15 cellular contexts compared by ENCODE assay signal in genomic region chr18:9973461-9973860, GRCh38. TPM values are rescaled to one million over a fixed set of nuclear protein-coding genes. Genes with fewer than 3 reads are reported as not detected.
DNase-seq lines count a peak whose midpoint lies in the region; ATAC-seq, FAIRE-seq and TF ChIP-seq lines count a peak whose summit lies in the region.
"Had no signal": no experiment of that assay in that cellular context is flagged by ENCODE, and none has a peak within 500 bp of the region (broad histone marks: within the 10 kb centered on the region; RNA-seq: fewer than 3 reads in every experiment).

No MANE protein-coding gene starts in this region.

- ATAC-seq in K562 (no peak), GM21786 (IDR thresholded peaks at IDR 0.05; ENCODE audit: unreplicated experiment) (no peak)
- ATAC-seq: GM23338 had no signal

- no peak overlapping the region for H4K8ac ChIP-seq in mesenchymal stem cell (ENCODE audit: low read length)

- H2BK5ac ChIP-seq in mesenchymal stem cell (ENCODE audit: low read depth, low read length, poor library complexity, severe bottlenecking), result no peak overlapping the region

- no peak overlapping the region for H2AK5ac ChIP-seq in mesenchymal stem cell (ENCODE audit: low read length, severe bottlenecking)

- no peaks in the 10 kb centered on the region for H3K79me2 ChIP-seq in K562 (ENCODE audit: control insufficient read depth, insufficient read depth, low read length)

- H3K9ac ChIP-seq in K562 (ENCODE audit: insufficient read depth in 1 of 2, low read depth in 2 of 2, low read length in 2 of 2) (no peak overlapping the region), mesenchymal stem cell (ENCODE audit: low read length) (no peak overlapping the region)
- H3K9ac ChIP-seq: BLaER1 treated with 17β-estradiol and CSF1 and Interleukin-3, amounts not matched to agents 10 nM and 100 nM had no signal

- WGBS in K562 (ENCODE audit: insufficient coverage, low coverage, missing lambda C conversion rate), result 5% methylated on average over 4 of the region's 4 CpGs
- WGBS in mesenchymal stem cell, result 96% methylated on average over 4 of the region's 4 CpGs

- H2AFZ ChIP-seq in K562 (ENCODE audit: low read depth, low read length) (no peak overlapping the region), mesenchymal stem cell (ENCODE audit: low read depth, low read length) (no peak overlapping the region)
- H2AFZ ChIP-seq: GM23338 had no signal

- intact Hi-C loops in A673 (cut with micrococcal nuclease; ENCODE audit: unreplicated experiment) (loop anchor here (5.0 to 10.0 kb wide), 7 partner anchors 131 to 1581 kb away; no protein-coding TSS in a partner anchor), K562 (cut with micrococcal nuclease) (loop anchor here (5.0 to 10.0 kb wide), 3 partner anchors 49 to 271 kb away; no protein-coding TSS in a partner anchor)

- no peak overlapping the region for H2BK12ac ChIP-seq in mesenchymal stem cell (ENCODE audit: low read length in 2 of 2)

- no peak for TF ChIP-seq CTCF in A673 (conservative IDR thresholded peaks at IDR 0.05; ENCODE audit: low read depth, low read length)
- TF ChIP-seq CTCF in K562 (IDR thresholded peaks at IDR 0.05 in 2 of 3, conservative IDR thresholded peaks at IDR 0.05 in 1 of 3; ENCODE audit: insufficient read depth in 2 of 3, low read depth in 1 of 3, low read length in 3 of 3), result no peak

- POLR2A ChIA-PET in A673 (lab: Charles Lee; ENCODE audit: low non-redundant PET), result no interaction called here
- POLR2A ChIA-PET in K562 (lab: Yijun Ruan, JAX), result interaction anchor here (0.7 to 0.8 kb wide), 2 partner anchors 162 to 715 kb away, joined by 3 to 4 read pairs; no protein-coding TSS in a partner anchor

- no peaks in the 10 kb centered on the region for H4K20me1 ChIP-seq in K562 (replicated peaks; ENCODE audit: control insufficient read depth, insufficient read depth, low read length)
- H4K20me1 ChIP-seq: BLaER1 treated with 17β-estradiol and CSF1 and Interleukin-3, amounts not matched to agents 10 nM and 100 nM had no signal

- H2BK15ac ChIP-seq in mesenchymal stem cell (ENCODE audit: low read depth, poor library complexity, severe bottlenecking), result peak overlapping the region; percentile 81

- DNase-seq in A673 (ENCODE audit: low spot score) (no peak), EL (peak; percentile 41), K562 (ENCODE audit: extremely low read depth in 1 of 4, low spot score in 3 of 4) (no peak), mesenchymal stem cell (no peak), SW 1271 (lab: John Stamatoyannopoulos, UW) (no peak), cerebellum (ENCODE audit: low spot score) (no peak)
- DNase-seq: CD4-positive, CD25-positive, alpha-beta regulatory T cell; DMS79; GF-D8; H7; KBM-7 had no signal

- no peak for TF ChIP-seq EP300 in K562 (IDR thresholded peaks at IDR 0.05; ENCODE audit: low read length)

- H3K4me1 ChIP-seq in A673 (ENCODE audit: insufficient read depth, low read length, poor library complexity, severe bottlenecking), result peaks cover 16% of the 10 kb centered on the region
- peaks cover 0 to 10% of the 10 kb centered on the region in 2 experiments; a peak in 2 of 5 replicates for H3K4me1 ChIP-seq in K562 (replicated peaks in 1 of 2; ENCODE audit: control insufficient read depth in 2 of 2, insufficient read depth in 2 of 2, low read length in 2 of 2)
- H3K4me1 ChIP-seq in mesenchymal stem cell (ENCODE audit: control insufficient read depth, insufficient read depth, low read depth, low read length), result peaks cover 5% of the 10 kb centered on the region

- no peak overlapping the region for H3K4me2 ChIP-seq in K562 (ENCODE audit: insufficient read depth, low read length)
- H3K4me2 ChIP-seq in mesenchymal stem cell (ENCODE audit: low read length, poor library complexity, severe bottlenecking), result no peak overlapping the region
- H3K4me2 ChIP-seq: GM23338 had no signal

- CTCF ChIA-PET in A673 (lab: Charles Lee), result interaction anchor here (1.0 kb wide), 1 partner anchor 548 kb away, joined by 3 read pairs; no protein-coding TSS in a partner anchor
- CTCF ChIA-PET in K562 (lab: Yijun Ruan, JAX; ENCODE audit: low intra/inter-chr PET ratio), result interaction anchor here (0.6 kb wide), 1 partner anchor 1140 kb away, joined by 3 read pairs; no protein-coding TSS in a partner anchor

- in situ Hi-C loops in K562 (cut with MboI), result loop anchor here (5.0 kb wide), 1 partner anchor 549 kb away; no protein-coding TSS in a partner anchor

- no peak for TF ChIP-seq RAD21 in K562 (CRISPR knock-in tag; conservative IDR thresholded peaks at IDR 0.05 in 1 of 2, IDR thresholded peaks at IDR 0.05 in 1 of 2)

- H3K27me3 ChIP-seq in A673 (replicated peaks; ENCODE audit: insufficient read depth, low read depth, low read length, poor library complexity), result no peaks in the 10 kb centered on the region
- H3K27me3 ChIP-seq in K562 (ENCODE audit: control insufficient read depth in 2 of 2, insufficient read depth in 2 of 2, low read length in 2 of 2), result no peaks in the 10 kb centered on the region
- H3K27me3 ChIP-seq in mesenchymal stem cell (ENCODE audit: control insufficient read depth in 1 of 2, insufficient read depth in 1 of 2, low read length in 2 of 2), result peaks cover 0 to 19% of the 10 kb centered on the region in 2 experiments

- no TSS peak for BruUV-seq in A673 (replicated peaks; lab: Mats Ljungman, UMichigan)
- no TSS peak for BruUV-seq in K562 (replicated peaks; lab: Mats Ljungman, UMichigan)

- no peaks in the 10 kb centered on the region for H3K79me1 ChIP-seq in mesenchymal stem cell (replicated peaks; ENCODE audit: low read length, poor library complexity, severe bottlenecking)

- peak overlapping the region in 1 of 2 experiments; percentile 69 for H3K18ac ChIP-seq in mesenchymal stem cell (ENCODE audit: low read depth in 1 of 2, low read length in 2 of 2)

- no peak overlapping the region for H2BK120ac ChIP-seq in mesenchymal stem cell (ENCODE audit: low read depth, low read length)

- H3K23ac ChIP-seq in mesenchymal stem cell (ENCODE audit: low read length in 2 of 2), result no peak overlapping the region

- H3K27ac ChIP-seq in A673 (ENCODE audit: low read depth, low read length, poor library complexity, severe bottlenecking) (peak overlapping the region; percentile 28), K562 (ENCODE audit: extremely low read depth, low read depth, low read length) (no peak overlapping the region), mesenchymal stem cell (ENCODE audit: low read length, poor library complexity, severe bottlenecking) (no peak overlapping the region)
- H3K27ac ChIP-seq: BLaER1 treated with 17β-estradiol and CSF1 and Interleukin-3, amounts not matched to agents 10 nM and 100 nM; HL-60 had no signal

- peak overlapping the region; percentile 74 for H4K91ac ChIP-seq in mesenchymal stem cell (ENCODE audit: low read length)

- H3K14ac ChIP-seq in mesenchymal stem cell (ENCODE audit: low read length in 2 of 2), result no peak overlapping the region

- no peaks in the 10 kb centered on the region for H3K36me3 ChIP-seq in A673 (ENCODE audit: insufficient read depth, low read length, poor library complexity, severe bottlenecking)
- H3K36me3 ChIP-seq in K562 (ENCODE audit: control insufficient read depth, insufficient read depth, low read length), result no peaks in the 10 kb centered on the region
- no peaks in the 10 kb centered on the region for H3K36me3 ChIP-seq in mesenchymal stem cell (ENCODE audit: control insufficient read depth in 1 of 2, insufficient read depth in 2 of 2, low read depth in 1 of 2, low read length in 2 of 2)
- H3K36me3 ChIP-seq: BLaER1 treated with 17β-estradiol and CSF1 and Interleukin-3, amounts not matched to agents 10 nM and 100 nM had no signal

- no peak for TF ChIP-seq POLR2A in K562 (conservative IDR thresholded peaks at IDR 0.05)

- no peaks in the 10 kb centered on the region for H3K9me1 ChIP-seq in K562 (ENCODE audit: control insufficient read depth, insufficient read depth, low read length)

- no peak for FAIRE-seq in K562 (lab: Jason Lieb, UNC)

- H3K9me3 ChIP-seq in A673 (ENCODE audit: low read depth, low read length, poor library complexity, severe bottlenecking) (peaks cover 17% of the 10 kb centered on the region), K562 (replicated peaks; ENCODE audit: control insufficient read depth, insufficient read depth, low read depth, low read length) (peaks cover 2% of the 10 kb centered on the region; the same call in 1 of the 2 replicates), mesenchymal stem cell (ENCODE audit: control insufficient read depth, low read length) (peaks cover 22% of the 10 kb centered on the region)

- no peak overlapping the region for H3K4me3 ChIP-seq in A673 (ENCODE audit: low read depth, low read length, poor library complexity, severe bottlenecking)
- H3K4me3 ChIP-seq in K562, result no peak overlapping the region
- H3K4me3 ChIP-seq in mesenchymal stem cell (ENCODE audit: insufficient read depth in 1 of 2, low read depth in 1 of 2, low read length in 2 of 2), result no peak overlapping the region
- H3K4me3 ChIP-seq: BLaER1 treated with 17β-estradiol and CSF1 and Interleukin-3, amounts not matched to agents 10 nM and 100 nM; GM23338 had no signal

- H3K4ac ChIP-seq in mesenchymal stem cell (ENCODE audit: low read depth in 1 of 2, low read length in 2 of 2), result no peak overlapping the region

RNA-seq across cellular contexts. Expression of gene VAPA, which starts 59.6 kb away (rescaled TPM):
- 185 and 204 TPM in 2 replicates for total RNA-seq in A673 (2021)
- 131 and 315 TPM in 2 replicates for total RNA-seq in K562 (2011; cell fraction: chromatin; rRNA removed; ENCODE audit: low replicate concordance)
- 118 and 122 TPM in 2 replicates for total RNA-seq in K562 (2011; cell fraction: nucleolus; rRNA removed)
- 147 and 249 TPM in 2 replicates for total RNA-seq in K562 (2011; cell fraction: nucleoplasm; rRNA removed)
- 516 and 526 TPM in 2 replicates for total RNA-seq in K562 (2014; rRNA removed)
- total RNA-seq in K562 (2014; rRNA removed; fragmentation: Illumina TruSeq; extraction: Trizol), result 624 and 729 TPM in 2 replicates
- total RNA-seq in K562 (2015; rRNA removed; fragmentation: Illumina TruSeq; extraction: Trizol), result 726 and 732 TPM in 2 replicates
- 504 and 509 TPM in 2 replicates for total RNA-seq in K562 (2021)
- 544 and 809 TPM in 2 replicates for polyA plus RNA-seq in K562 (2011; rRNA removed)
- polyA plus RNA-seq in K562 (2011; cell fraction: cytosol; rRNA removed), result 202 and 314 TPM in 2 replicates
- 169 and 199 TPM in 2 replicates for polyA plus RNA-seq in K562 (2011; cell fraction: nucleus; rRNA removed)
- polyA plus RNA-seq in K562 (2012), result 376 and 498 TPM in 2 replicates
- 790 and 902 TPM in 2 replicates for polyA plus RNA-seq in K562 (2014; fragmentation: Illumina TruSeq; extraction: Trizol)
- 100 to 1,000 TPM; 219 to 224 TPM for polyA plus RNA-seq in K562 (2014; fragmentation: Nextera tagmentation; extraction: Ambion mirVana)
- polyA plus RNA-seq in K562 (2014; rRNA removed), result 455 and 489 TPM in 2 replicates
- polyA minus RNA-seq in K562 (2011; rRNA and poly(A)+ RNA removed), result 866 and 913 TPM in 2 replicates
- 292 and 382 TPM in 2 replicates for polyA minus RNA-seq in K562 (2011; cell fraction: cytosol; rRNA and poly(A)+ RNA removed)
- polyA minus RNA-seq in K562 (2011; cell fraction: nucleus; rRNA and poly(A)+ RNA removed), result 176 and 203 TPM in 2 replicates
- polyA plus RNA-seq in mesenchymal stem cell (2013, experiment 1 of 2), result 185 TPM
- polyA plus RNA-seq in mesenchymal stem cell (2013, experiment 2 of 2), result 192 TPM
- 145 TPM for total RNA-seq in cerebellum
